In the genomic region with DNA sequence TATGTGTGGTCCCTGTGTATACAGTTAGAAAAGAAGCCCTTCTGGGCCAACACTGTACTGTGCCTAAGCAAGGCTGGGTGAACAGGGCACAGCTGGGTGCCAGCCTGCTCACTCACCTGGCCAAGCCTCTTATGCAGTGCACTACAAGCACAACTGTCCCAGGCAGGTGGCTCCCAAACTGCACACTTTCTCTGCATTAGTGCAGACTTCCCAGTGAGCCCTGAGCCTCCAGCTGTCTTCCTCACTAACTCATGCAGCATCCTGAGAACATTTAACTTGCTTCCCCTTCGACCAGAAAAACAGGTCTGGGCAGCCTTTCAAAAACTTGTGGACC, we compare ENCODE assay signal across 3 cellular contexts.
A peak's percentile ranks its signal among the peaks of the same experiment; 100 is the strongest.
TF ChIP-seq lines count a peak whose summit lies in the region.

No MANE protein-coding gene starts in this region.

TF ChIP-seq in SK-N-SH treated with all-trans-retinoic acid at 6 μM for 48 hours, 23 proteins besides CTCF, POLR2A, EP300 and RAD21 (continues in another document):
- TF ChIP-seq, protein P1, sequence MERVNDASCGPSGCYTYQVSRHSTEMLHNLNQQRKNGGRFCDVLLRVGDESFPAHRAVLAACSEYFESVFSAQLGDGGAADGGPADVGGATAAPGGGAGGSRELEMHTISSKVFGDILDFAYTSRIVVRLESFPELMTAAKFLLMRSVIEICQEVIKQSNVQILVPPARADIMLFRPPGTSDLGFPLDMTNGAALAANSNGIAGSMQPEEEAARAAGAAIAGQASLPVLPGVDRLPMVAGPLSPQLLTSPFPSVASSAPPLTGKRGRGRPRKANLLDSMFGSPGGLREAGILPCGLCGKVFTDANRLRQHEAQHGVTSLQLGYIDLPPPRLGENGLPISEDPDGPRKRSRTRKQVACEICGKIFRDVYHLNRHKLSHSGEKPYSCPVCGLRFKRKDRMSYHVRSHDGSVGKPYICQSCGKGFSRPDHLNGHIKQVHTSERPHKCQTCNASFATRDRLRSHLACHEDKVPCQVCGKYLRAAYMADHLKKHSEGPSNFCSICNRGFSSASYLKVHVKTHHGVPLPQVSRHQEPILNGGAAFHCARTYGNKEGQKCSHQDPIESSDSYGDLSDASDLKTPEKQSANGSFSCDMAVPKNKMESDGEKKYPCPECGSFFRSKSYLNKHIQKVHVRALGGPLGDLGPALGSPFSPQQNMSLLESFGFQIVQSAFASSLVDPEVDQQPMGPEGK (CRISPR knock-in tag; IDR thresholded peaks at IDR 0.05; ENCODE audit: borderline replicate concordance) = no peak
- no peak for TF ChIP-seq RARB (CRISPR knock-in tag; IDR thresholded peaks at IDR 0.05)
- TF ChIP-seq, protein P2, sequence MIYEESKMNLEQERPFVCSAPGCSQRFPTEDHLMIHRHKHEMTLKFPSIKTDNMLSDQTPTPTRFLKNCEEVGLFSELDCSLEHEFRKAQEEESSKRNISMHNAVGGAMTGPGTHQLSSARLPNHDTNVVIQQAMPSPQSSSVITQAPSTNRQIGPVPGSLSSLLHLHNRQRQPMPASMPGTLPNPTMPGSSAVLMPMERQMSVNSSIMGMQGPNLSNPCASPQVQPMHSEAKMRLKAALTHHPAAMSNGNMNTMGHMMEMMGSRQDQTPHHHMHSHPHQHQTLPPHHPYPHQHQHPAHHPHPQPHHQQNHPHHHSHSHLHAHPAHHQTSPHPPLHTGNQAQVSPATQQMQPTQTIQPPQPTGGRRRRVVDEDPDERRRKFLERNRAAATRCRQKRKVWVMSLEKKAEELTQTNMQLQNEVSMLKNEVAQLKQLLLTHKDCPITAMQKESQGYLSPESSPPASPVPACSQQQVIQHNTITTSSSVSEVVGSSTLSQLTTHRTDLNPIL (CRISPR knock-in tag; IDR thresholded peaks at IDR 0.05; ENCODE audit: low read depth) = no peak
- TF ChIP-seq ZFP3 (CRISPR knock-in tag; IDR thresholded peaks at IDR 0.05) = no peak
- TF ChIP-seq ISL1 (CRISPR knock-in tag; IDR thresholded peaks at IDR 0.05) = no peak
- TF ChIP-seq, protein P3, sequence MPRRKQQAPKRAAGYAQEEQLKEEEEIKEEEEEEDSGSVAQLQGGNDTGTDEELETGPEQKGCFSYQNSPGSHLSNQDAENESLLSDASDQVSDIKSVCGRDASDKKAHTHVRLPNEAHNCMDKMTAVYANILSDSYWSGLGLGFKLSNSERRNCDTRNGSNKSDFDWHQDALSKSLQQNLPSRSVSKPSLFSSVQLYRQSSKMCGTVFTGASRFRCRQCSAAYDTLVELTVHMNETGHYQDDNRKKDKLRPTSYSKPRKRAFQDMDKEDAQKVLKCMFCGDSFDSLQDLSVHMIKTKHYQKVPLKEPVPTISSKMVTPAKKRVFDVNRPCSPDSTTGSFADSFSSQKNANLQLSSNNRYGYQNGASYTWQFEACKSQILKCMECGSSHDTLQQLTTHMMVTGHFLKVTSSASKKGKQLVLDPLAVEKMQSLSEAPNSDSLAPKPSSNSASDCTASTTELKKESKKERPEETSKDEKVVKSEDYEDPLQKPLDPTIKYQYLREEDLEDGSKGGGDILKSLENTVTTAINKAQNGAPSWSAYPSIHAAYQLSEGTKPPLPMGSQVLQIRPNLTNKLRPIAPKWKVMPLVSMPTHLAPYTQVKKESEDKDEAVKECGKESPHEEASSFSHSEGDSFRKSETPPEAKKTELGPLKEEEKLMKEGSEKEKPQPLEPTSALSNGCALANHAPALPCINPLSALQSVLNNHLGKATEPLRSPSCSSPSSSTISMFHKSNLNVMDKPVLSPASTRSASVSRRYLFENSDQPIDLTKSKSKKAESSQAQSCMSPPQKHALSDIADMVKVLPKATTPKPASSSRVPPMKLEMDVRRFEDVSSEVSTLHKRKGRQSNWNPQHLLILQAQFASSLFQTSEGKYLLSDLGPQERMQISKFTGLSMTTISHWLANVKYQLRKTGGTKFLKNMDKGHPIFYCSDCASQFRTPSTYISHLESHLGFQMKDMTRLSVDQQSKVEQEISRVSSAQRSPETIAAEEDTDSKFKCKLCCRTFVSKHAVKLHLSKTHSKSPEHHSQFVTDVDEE (CRISPR knock-in tag; IDR thresholded peaks at IDR 0.05) = no peak
- no peak for TF ChIP-seq GLIS3 (CRISPR knock-in tag; IDR thresholded peaks at IDR 0.05)
- no peak for TF ChIP-seq ZNF8 (CRISPR knock-in tag; IDR thresholded peaks at IDR 0.05)
- no peak for TF ChIP-seq TOX (CRISPR knock-in tag; IDR thresholded peaks at IDR 0.05; ENCODE audit: borderline replicate concordance)
- no peak for TF ChIP-seq ESRRG (CRISPR knock-in tag; IDR thresholded peaks at IDR 0.05)
- TF ChIP-seq BACH2 (CRISPR knock-in tag; IDR thresholded peaks at IDR 0.05; ENCODE audit: borderline replicate concordance) = no peak
- TF ChIP-seq ZNF565 (CRISPR knock-in tag; conservative IDR thresholded peaks at IDR 0.05; ENCODE audit: low read depth) = no peak
- no peak for TF ChIP-seq CSDC2 (CRISPR knock-in tag; IDR thresholded peaks at IDR 0.05)

TF ChIP-seq in SK-N-SH, 30 proteins besides CTCF, POLR2A, EP300 and RAD21:
- TF ChIP-seq TCF12 (IDR thresholded peaks at IDR 0.05) = no peak
- no peak for TF ChIP-seq RXRA (IDR thresholded peaks at IDR 0.05; ENCODE audit: borderline replicate concordance, low read depth)
- TF ChIP-seq YY1 (IDR thresholded peaks at IDR 0.05; ENCODE audit: low read depth) = no peak

TF ChIP-seq in K562, 482 proteins besides CTCF, POLR2A, EP300 and RAD21:
- TF ChIP-seq, protein P4, sequence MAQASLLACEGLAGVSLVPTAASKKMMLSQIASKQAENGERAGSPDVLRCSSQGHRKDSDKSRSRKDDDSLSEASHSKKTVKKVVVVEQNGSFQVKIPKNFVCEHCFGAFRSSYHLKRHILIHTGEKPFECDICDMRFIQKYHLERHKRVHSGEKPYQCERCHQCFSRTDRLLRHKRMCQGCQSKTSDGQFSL (CRISPR knock-in tag; IDR thresholded peaks at IDR 0.05) = 0 out of 2 replicates have a peak, but pooled peaks have one; percentile 2
- TF ChIP-seq, protein P4 (tag; IDR thresholded peaks at IDR 0.05) = no peak
- TF ChIP-seq ZNF239 (CRISPR knock-in tag; IDR thresholded peaks at IDR 0.05) = no peak
TF ChIP-seq in K562: peak in this region for 1.
